23 cellular contexts compared by ENCODE assay signal in the genomic region with DNA sequence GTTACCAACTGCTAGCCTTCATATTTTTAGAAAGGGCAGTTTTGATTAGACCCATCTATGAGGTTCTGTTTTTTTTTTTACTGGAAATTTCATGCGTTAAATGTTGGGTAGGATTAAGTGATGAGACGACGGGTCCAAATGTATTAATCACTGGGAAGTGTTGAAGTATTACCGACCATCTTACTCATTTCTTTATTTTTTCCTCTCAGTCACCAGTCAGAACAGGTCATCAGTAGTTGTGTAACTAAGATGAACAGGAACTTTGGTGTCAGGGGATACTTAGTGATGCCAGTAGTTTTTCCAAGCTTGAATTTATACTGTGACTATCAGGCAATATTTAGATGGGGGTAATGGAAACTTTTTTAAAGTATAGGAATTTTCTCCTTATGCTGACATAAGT. TPM values are rescaled to one million over a fixed set of nuclear protein-coding genes. Genes with fewer than 3 reads are reported as not detected.
A peak's percentile ranks its signal among the peaks of the same experiment; 100 is the strongest.
DNase-seq lines count a peak whose midpoint lies in the region; ATAC-seq and TF ChIP-seq lines count a peak whose summit lies in the region.
"Had no signal": no experiment of that assay in that cellular context is flagged by ENCODE, and none has a peak within 500 bp of the region (broad histone marks: within the 10 kb centered on the region; RNA-seq: fewer than 3 reads in every experiment).

No MANE protein-coding gene starts in this region.

- H3K4me3 ChIP-seq in mammary epithelial cell (replicated peaks in 1 of 3; ENCODE audit: insufficient read depth in 1 of 3, low read depth in 2 of 3, low read length in 3 of 3) = no peak overlapping the region
- H3K4me3 ChIP-seq: colonic mucosa, GM12878, ovary, right lobe of liver had no signal

- H3K27ac ChIP-seq in mammary epithelial cell (ENCODE audit: insufficient read depth, low read depth, low read length) = no peak overlapping the region
- H3K27ac ChIP-seq: colonic mucosa, ovary, right lobe of liver had no signal

- H3K9me3 ChIP-seq in mammary epithelial cell (replicated peaks; ENCODE audit: insufficient read depth, low read length) = no peaks in the 10 kb centered on the region
- H3K9me3 ChIP-seq: colonic mucosa, ovary, right lobe of liver had no signal

- dilution Hi-C loops in mammary epithelial cell (cut with HindIII; ENCODE audit: low sequenced_read_pairs) = no loop called here

- no peak overlapping the region for H3K4me2 ChIP-seq in mammary epithelial cell (ENCODE audit: insufficient read depth, low read depth, low read length)

- 0 out of 2 replicates have a peak overlapping the region, but pooled peaks have one; percentile 0 for H3K27ac Mint-ChIP-seq in HFFc6
- no peak overlapping the region for H3K27ac Mint-ChIP-seq in activated naive CD8-positive, alpha-beta T cell treated with anti-CD3 and anti-CD28 coated beads for 36 hours
- H3K27ac Mint-ChIP-seq: activated naive CD4-positive, alpha-beta T cell treated with anti-CD3 and anti-CD28 coated beads, Interleukin-2, amount 50 U/mL, for 72 hours; activated T-helper 1 cell treated with anti-CD3 and anti-CD28 coated beads, Interleukin-12 subunit alpha, Interleukin-12 subunit beta, Interleukin-2, Interleukin-4 antibody, amounts not matched to agents 30 ng/mL and 10 ng/mL and 1 ng/mL, durations not matched to agents 14 hours and 24 hours and 36 hours; endodermal cell had no signal

- TF ChIP-seq CTCF in HFFc6 (IDR thresholded peaks at IDR 0.05) (no peak), mammary epithelial cell (conservative IDR thresholded peaks at IDR 0.05 in 1 of 2, IDR thresholded peaks at IDR 0.05 in 1 of 2; ENCODE audit: extremely low read depth in 1 of 2, insufficient read depth in 1 of 2, low read depth in 1 of 2, low read length in 2 of 2) (no peak), omental fat pad (IDR thresholded peaks at IDR 0.05) (no peak)

- in situ Hi-C loops in mammary epithelial cell (cut with MboI; ENCODE audit: low sequenced_read_pairs in 2 of 2) = no loop called here

- BruUV-seq in mammary epithelial cell (replicated peaks; lab: Mats Ljungman, UMichigan) = no TSS peak

- no peaks in the 10 kb centered on the region for H3K9me3 Mint-ChIP-seq in HFFc6
- H3K9me3 Mint-ChIP-seq in activated naive CD8-positive, alpha-beta T cell treated with anti-CD3 and anti-CD28 coated beads for 36 hours = no peaks in the 10 kb centered on the region
- H3K9me3 Mint-ChIP-seq: activated naive CD4-positive, alpha-beta T cell treated with anti-CD3 and anti-CD28 coated beads, Interleukin-2, amount 50 U/mL, for 72 hours; activated T-helper 1 cell treated with anti-CD3 and anti-CD28 coated beads, Interleukin-12 subunit alpha, Interleukin-12 subunit beta, Interleukin-2, Interleukin-4 antibody, amounts not matched to agents 30 ng/mL and 10 ng/mL and 1 ng/mL, durations not matched to agents 14 hours and 24 hours and 36 hours; CD4-positive, alpha-beta memory T cell; endodermal cell; naive thymus-derived CD8-positive, alpha-beta T cell had no signal

- WGBS in mammary epithelial cell (ENCODE audit: low coverage, missing lambda C conversion rate) = 71% methylated on average over 4 of the region's 4 CpGs

- H4K20me1 ChIP-seq in mammary epithelial cell (ENCODE audit: insufficient read depth, low read length) = no peaks in the 10 kb centered on the region

- H3K4me1 ChIP-seq in mammary epithelial cell (ENCODE audit: insufficient read depth, low read length) = no peaks in the 10 kb centered on the region
- H3K4me1 ChIP-seq: colonic mucosa, right lobe of liver had no signal

- no peaks in the 10 kb centered on the region for H3K79me2 ChIP-seq in mammary epithelial cell (ENCODE audit: insufficient read depth, low read length)

- H3K27me3 ChIP-seq in mammary epithelial cell (ENCODE audit: insufficient read depth, low read length) = no peaks in the 10 kb centered on the region
- H3K27me3 ChIP-seq: colonic mucosa, ovary, right lobe of liver had no signal

- peaks cover 28% of the 10 kb centered on the region for H3K4me1 Mint-ChIP-seq in HFFc6 (ENCODE audit: low read depth)
- peaks cover 3% of the 10 kb centered on the region for H3K4me1 Mint-ChIP-seq in activated naive CD8-positive, alpha-beta T cell treated with anti-CD3 and anti-CD28 coated beads for 36 hours
- H3K4me1 Mint-ChIP-seq: CD4-positive, alpha-beta memory T cell; endodermal cell had no signal

- DNase-seq in AG08396 (ENCODE audit: low spot score) = peak; percentile 19
- peak; percentile 30 for DNase-seq in HFFc6
- peak; percentile 43 for DNase-seq in mammary epithelial cell
- DNase-seq in iris pigment epithelial cell (ENCODE audit: low read depth) = peak; percentile 69
- DNase-seq in omental fat pad (ENCODE audit: low spot score) = no peak
- no peak for DNase-seq in left colon
- no peak for DNase-seq in activated naive CD8-positive, alpha-beta T cell treated with anti-CD3 and anti-CD28 coated beads for 36 hours
- no peak for DNase-seq in iPS-NIHi7 (ENCODE audit: extremely low spot score)
- DNase-seq: CD4-positive, alpha-beta memory T cell; colonic mucosa; endodermal cell; GF-D8; naive thymus-derived CD8-positive, alpha-beta T cell; NCI-H1105; NCI-H2029 treated with DMSO at 0.1 percent for 48 hours; NCI-H446; NK-92 treated with Interleukin-12 subunit alpha and Interleukin-12 subunit beta, amount 100 ng/mL, for 24 hours; ovary; right lobe of liver; SW 1271 had no signal

- H3K4me3 Mint-ChIP-seq in HFFc6 = no peak overlapping the region
- H3K4me3 Mint-ChIP-seq in activated naive CD8-positive, alpha-beta T cell treated with anti-CD3 and anti-CD28 coated beads for 36 hours = no peak overlapping the region
- H3K4me3 Mint-ChIP-seq: activated T-helper 1 cell treated with anti-CD3 and anti-CD28 coated beads, Interleukin-12 subunit alpha, Interleukin-12 subunit beta, Interleukin-2, Interleukin-4 antibody, amounts not matched to agents 30 ng/mL and 10 ng/mL and 1 ng/mL, durations not matched to agents 14 hours and 24 hours and 36 hours; CD4-positive, alpha-beta memory T cell; endodermal cell; naive thymus-derived CD8-positive, alpha-beta T cell had no signal

- CTCF ChIA-PET in mammary epithelial cell (lab: Charles Lee; ENCODE audit: low non-redundant PET) = no interaction called here

- H3K9ac ChIP-seq in mammary epithelial cell (ENCODE audit: insufficient read depth, low read length) = no peak overlapping the region

- ATAC-seq in omental fat pad (ENCODE audit: low FRiP score) (no peak), left colon (no peak)
- ATAC-seq: activated naive CD4-positive, alpha-beta T cell treated with anti-CD3 and anti-CD28 coated beads, Interleukin-2, amount 50 U/mL, for 72 hours; GM12878; naive thymus-derived CD8-positive, alpha-beta T cell; right lobe of liver had no signal

- intact Hi-C loops in mammary epithelial cell (cut with micrococcal nuclease) = no loop called here
- intact Hi-C loops in left colon (cut with DNase I, micrococcal nuclease) = no loop called here

- peaks cover 21% of the 10 kb centered on the region; the same call in 1 of the 2 replicates for H3K36me3 Mint-ChIP-seq in HFFc6 (ENCODE audit: low read depth)
- peaks cover 40% of the 10 kb centered on the region for H3K36me3 Mint-ChIP-seq in activated naive CD8-positive, alpha-beta T cell treated with anti-CD3 and anti-CD28 coated beads for 36 hours

- H3K36me3 ChIP-seq in mammary epithelial cell (ENCODE audit: insufficient read depth, low read length) = peaks cover 20% of the 10 kb centered on the region
- H3K36me3 ChIP-seq: colonic mucosa, ovary had no signal

- H3K27me3 Mint-ChIP-seq in HFFc6 (ENCODE audit: insufficient read depth) = no peaks in the 10 kb centered on the region
- H3K27me3 Mint-ChIP-seq in activated naive CD8-positive, alpha-beta T cell treated with anti-CD3 and anti-CD28 coated beads for 36 hours = no peaks in the 10 kb centered on the region
- H3K27me3 Mint-ChIP-seq: CD4-positive, alpha-beta memory T cell; naive thymus-derived CD8-positive, alpha-beta T cell had no signal

- no peak overlapping the region for H2AFZ ChIP-seq in mammary epithelial cell (ENCODE audit: low read depth, low read length)

RNA-seq across cellular contexts. Expression of gene TFAM, which starts 14.2 kb away (rescaled TPM):
- total RNA-seq in HFFc6 (2021; fragmentation: NEBNext Ultra II Directional; extraction: Animal tissue kit (Norgen Biotek cat#: 25700)) = 10 to 100 TPM; 21.4 to 27.1 (median 26.0) TPM
- total RNA-seq in mammary epithelial cell (10 to 100 TPM; 26.2 to 46.3 TPM), omental fat pad (10 to 100 TPM; 21.7 to 28.2 (median 23.1) TPM), left colon (10 to 100 TPM; 34.5 to 35.3 TPM)
- polyA plus RNA-seq in mammary epithelial cell = 23.6 TPM
- 41.6 TPM for polyA minus RNA-seq in mammary epithelial cell
- total RNA-seq in activated naive CD8-positive, alpha-beta T cell treated with anti-CD3 and anti-CD28 coated beads for 36 hours = 100 to 1,000 TPM; 153 to 159 TPM

Comparison
In these comparisons a context has a peak if more than half of its experiments do, and no peak if none do; other contexts are left out.
1. DNase-seq: peak in AG08396 (single experiment), HFFc6 (single experiment), mammary epithelial cell (single experiment) and iris pigment epithelial cell (single experiment); none in omental fat pad (single experiment), left colon (0 of 2), activated naive CD8-positive, alpha-beta T cell treated with anti-CD3 and anti-CD28 coated beads for 36 hours (single experiment) and iPS-NIHi7 (single experiment).